Comparison of ENCODE assay signal across 1 cellular context in genomic region chr10:61784354-61785131, GRCh38.
TF ChIP-seq lines count a peak whose summit lies in the region.

No MANE protein-coding gene starts in this region.

TF ChIP-seq in H1, 55 proteins besides CTCF, POLR2A, EP300 and RAD21 (continued from another document):
- TF ChIP-seq TAF7 (optimal IDR thresholded peaks at IDR 0.05; ENCODE audit: borderline replicate concordance, low read depth, low read length) (no peak), E2F6 (IDR thresholded peaks at IDR 0.05) (no peak), CTBP2 (IDR thresholded peaks at IDR 0.05; ENCODE audit: borderline replicate concordance, insufficient read depth, insufficient read length, low read length) (no peak), ATF2 (IDR thresholded peaks at IDR 0.05; ENCODE audit: low read length) (no peak), CBX8 (IDR thresholded peaks at IDR 0.05; ENCODE audit: borderline replicate concordance, low read depth, low read length) (no peak), FOSL1 (IDR thresholded peaks at IDR 0.05; ENCODE audit: insufficient read depth, low read depth, low read length) (no peak), KDM1A (IDR thresholded peaks at IDR 0.05; ENCODE audit: borderline replicate concordance, low read length) (no peak), SIN3A (conservative IDR thresholded peaks at IDR 0.05 in 1 of 2, IDR thresholded peaks at IDR 0.05 in 1 of 2; ENCODE audit: low read depth in 1 of 2, low read length in 2 of 2) (no peak), RXRA (IDR thresholded peaks at IDR 0.05; ENCODE audit: insufficient read depth, low read depth, low read length) (no peak), ASH2L (IDR thresholded peaks at IDR 0.05; ENCODE audit: low read length) (no peak), BRCA1 (IDR thresholded peaks at IDR 0.05; ENCODE audit: low read depth, low read length) (no peak), RNF2 (IDR thresholded peaks at IDR 0.05; ENCODE audit: borderline replicate concordance, low read depth, low read length, missing control alignments, poor library complexity, severe bottlenecking) (no peak)
